29 cellular contexts compared by ENCODE assay signal in the genomic region with DNA sequence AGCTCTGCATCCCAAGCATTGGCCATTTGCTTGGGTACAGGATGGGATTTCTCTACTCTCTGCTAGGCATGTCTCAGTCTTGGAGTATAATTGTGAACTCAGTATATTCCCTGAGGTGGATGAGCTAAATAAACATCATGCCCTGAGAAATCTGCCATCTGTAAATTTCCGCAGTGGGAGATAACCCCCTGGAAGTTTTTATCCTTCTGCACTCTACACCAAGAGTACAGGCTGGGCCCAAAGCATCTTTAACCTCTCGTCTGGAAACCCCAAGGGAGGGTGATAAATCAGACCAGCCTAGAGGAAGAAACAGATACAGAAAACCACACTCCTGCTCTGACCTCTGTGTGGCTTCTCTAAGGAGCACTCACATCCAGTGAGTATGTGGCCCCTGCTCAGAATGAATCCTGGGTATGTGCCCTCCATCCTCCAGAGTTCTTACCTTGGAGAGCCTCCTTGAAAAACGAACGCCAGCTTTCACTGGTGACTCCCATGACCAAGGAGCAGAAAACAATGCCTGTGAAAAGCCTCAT. TPM values are rescaled to one million over a fixed set of nuclear protein-coding genes. Genes with fewer than 3 reads are reported as not detected.
DNase-seq lines count a peak whose midpoint lies in the region; ATAC-seq, FAIRE-seq and TF ChIP-seq lines count a peak whose summit lies in the region.
"Had no signal": no experiment of that assay in that cellular context is flagged by ENCODE, and none has a peak within 500 bp of the region (broad histone marks: within the 10 kb centered on the region; RNA-seq: fewer than 3 reads in every experiment).

No MANE protein-coding gene starts in this region.

- H3K79me2 ChIP-seq in GM12878 (ENCODE audit: control insufficient read depth, insufficient read depth, low read length) (no peaks in the 10 kb centered on the region), mesendoderm (ENCODE audit: control insufficient read depth, insufficient read depth, low read length) (no peaks in the 10 kb centered on the region)

- no peak overlapping the region for H2BK15ac ChIP-seq in mesendoderm (replicated peaks; ENCODE audit: low read depth)

- no peak for DNase-seq in A549 (ENCODE audit: low read depth in 1 of 2, low spot score in 1 of 2)
- DNase-seq in NCI-H187 (lab: John Stamatoyannopoulos, UW) = peak; percentile 42 to 46
- no peak for DNase-seq in GM12878 (ENCODE audit: low read depth, low spot score)
- DNase-seq in mesendoderm = peak; percentile 21
- no peak for DNase-seq in omental fat pad (ENCODE audit: low spot score)
- no peak for DNase-seq in chondrocyte (ENCODE audit: low spot score)
- no peak for DNase-seq in epidermal melanocyte (ENCODE audit: insufficient read length, low spot score)
- DNase-seq: CD4-positive, alpha-beta memory T cell; DMS153; GDM1; Karpas-422; MG63; NCI-H1092; NCI-H1436 treated with DMSO at 0.1 percent for 48 hours; NCI-H2081; NCI-H226; NCI-H524; Peyer's patch; SW 1271 had no signal

- SMC1A ChIA-PET in GM12878 (lab: Charles Lee; ENCODE audit: uncharacterized antibody, unreplicated experiment) = interaction anchor here (0.5 to 1.4 kb wide), 3 partner anchors 8 to 175 kb away, joined by 3 read pairs; no protein-coding TSS in a partner anchor

- H2AFZ ChIP-seq in GM12878 (ENCODE audit: control insufficient read depth, low read depth, low read length) = no peak overlapping the region

- POLR2A ChIA-PET in A549 (lab: Yijun Ruan, JAX) (interaction anchor here (0.6 kb wide), 2 partner anchors 14 to 368 kb away, joined by 3 to 4 read pairs; no protein-coding TSS in a partner anchor), GM12878 (lab: Charles Lee) (no interaction called here)

- no TSS peak for BruUV-seq in GM12878 (replicated peaks; lab: Mats Ljungman, UMichigan)

- no peak overlapping the region for H2BK5ac ChIP-seq in mesendoderm (ENCODE audit: low read length)

- in situ Hi-C loops in GM12878 (cut with MboI) = no loop called here

- intact Hi-C loops in GM12878 (cut with micrococcal nuclease; ENCODE audit: unreplicated experiment) = no loop called here

- 55% methylated on average over 4 of the region's 4 CpGs for WGBS in A549 (ENCODE audit: missing lambda C conversion rate)
- WGBS in GM12878 (ENCODE audit: insufficient coverage, insufficient replicate concordance, low lambda C conversion rate, missing lambda C conversion rate) = 59% methylated on average over 4 of the region's 4 CpGs
- no CpG with 5 or more reads among the region's 4 CpGs for WGBS in mesendoderm (ENCODE audit: extremely low coverage, insufficient coverage, low lambda C conversion rate)

- no peak overlapping the region for H4K5ac ChIP-seq in mesendoderm (ENCODE audit: low read length)

- peaks cover 38% of the 10 kb centered on the region for H3K27me3 Mint-ChIP-seq in chondrocyte (ENCODE audit: low read depth)

- H3K9me3 ChIP-seq in A549 (no peaks in the 10 kb centered on the region), GM12878 (replicated peaks; ENCODE audit: control insufficient read depth, insufficient read depth, low read length) (no peaks in the 10 kb centered on the region)
- H3K9me3 ChIP-seq: MG63, Peyer's patch, SJSA1 had no signal

- TF ChIP-seq EP300 in A549 (IDR thresholded peaks at IDR 0.05) (no peak), GM12878 (IDR thresholded peaks at IDR 0.05; ENCODE audit: borderline replicate concordance in 1 of 2, control insufficient read depth in 1 of 2, low read depth in 2 of 2, low read length in 2 of 2) (no peak)

- TF ChIP-seq RAD21 in A549 (conservative IDR thresholded peaks at IDR 0.05 in 1 of 2, IDR thresholded peaks at IDR 0.05 in 1 of 2) = no peak
- no peak for TF ChIP-seq RAD21 in GM12878 (IDR thresholded peaks at IDR 0.05; ENCODE audit: insufficient read depth, low read depth, low read length)

- no peaks in the 10 kb centered on the region for H3K27me3 ChIP-seq in GM12878 (replicated peaks in 1 of 2; ENCODE audit: control insufficient read depth in 2 of 2, insufficient read depth in 2 of 2, low read length in 1 of 2)
- H3K27me3 ChIP-seq in mesendoderm (ENCODE audit: insufficient read depth, low read length, poor library complexity) = no peaks in the 10 kb centered on the region
- H3K27me3 ChIP-seq: Peyer's patch had no signal

- no peaks in the 10 kb centered on the region for H3K4me1 ChIP-seq in A549
- no peaks in the 10 kb centered on the region for H3K4me1 ChIP-seq in GM12878 (ENCODE audit: control insufficient read depth, insufficient read depth, low read length)
- no peaks in the 10 kb centered on the region for H3K4me1 ChIP-seq in mesendoderm (ENCODE audit: control insufficient read depth, low read depth, low read length)
- H3K4me1 ChIP-seq: Peyer's patch, SJSA1 had no signal

- H3K27ac Mint-ChIP-seq in chondrocyte (ENCODE audit: unreplicated experiment) = no peak overlapping the region
- H3K27ac Mint-ChIP-seq: CD4-positive, alpha-beta memory T cell; IgD-negative memory B cell had no signal

- no peaks in the 10 kb centered on the region for H3K79me1 ChIP-seq in mesendoderm (ENCODE audit: low read length)

- FAIRE-seq in A549 (lab: Jason Lieb, UNC) (peak; percentile 18), GM12878 (lab: Jason Lieb, UNC) (no peak)
- FAIRE-seq: A204.1, GM18507, H54, HTR-8/SVneo had no signal

- CTCF ChIA-PET in A549 (lab: Yijun Ruan, JAX) (interaction anchor here (0.6 to 2.5 kb wide), 4 partner anchors 8 to 618 kb away, joined by 3 to 12 read pairs (median 4); partner anchors contain the start of gene SAA2), GM12878 (lab: Yijun Ruan, JAX) (interaction anchor here (0.7 to 1.7 kb wide), 3 partner anchors 9 to 199 kb away, joined by 3 to 9 read pairs (median 4); no protein-coding TSS in a partner anchor)

- no peaks in the 10 kb centered on the region for H4K20me1 ChIP-seq in GM12878 (ENCODE audit: control insufficient read depth, insufficient read depth)

- H3K4me3 Mint-ChIP-seq in chondrocyte (ENCODE audit: unreplicated experiment) = no peak overlapping the region
- H3K4me3 Mint-ChIP-seq: CD4-positive, alpha-beta memory T cell; IgD-negative memory B cell had no signal

- no peak overlapping the region for H2AK5ac ChIP-seq in mesendoderm (ENCODE audit: low read length)

- H3K4me3 ChIP-seq in A549 (no peak overlapping the region), GM12878 (no peak overlapping the region), mesendoderm (ENCODE audit: low read length) (no peak overlapping the region)
- H3K4me3 ChIP-seq: MG63, SJSA1 had no signal

- TF ChIP-seq POLR2A in A549 (IDR thresholded peaks at IDR 0.05; ENCODE audit: low read length) (no peak), GM12878 (IDR thresholded peaks at IDR 0.05; ENCODE audit: low read depth, low read length) (no peak)

- no peak overlapping the region for H3K4ac ChIP-seq in mesendoderm (ENCODE audit: low read depth, low read length)

- RAD21 ChIA-PET in GM12878 (lab: Charles Lee; ENCODE audit: unreplicated experiment) = interaction anchor here (2.1 kb wide), 1 partner anchor 9 kb away, joined by 8 read pairs; no protein-coding TSS in a partner anchor

- H3K18ac ChIP-seq in mesendoderm (ENCODE audit: low read length) = no peak overlapping the region

- H2BK120ac ChIP-seq in mesendoderm (ENCODE audit: low read depth, low read length) = no peak overlapping the region

- H3K4me2 ChIP-seq in A549 (no peak overlapping the region), GM12878 (ENCODE audit: control insufficient read depth, insufficient read depth) (no peak overlapping the region), mesendoderm (ENCODE audit: low read length) (no peak overlapping the region)

- H3K9me3 Mint-ChIP-seq in chondrocyte (ENCODE audit: low read depth) = no peaks in the 10 kb centered on the region
- H3K9me3 Mint-ChIP-seq: IgD-negative memory B cell had no signal

- no peaks in the 10 kb centered on the region for H3K4me1 Mint-ChIP-seq in chondrocyte (ENCODE audit: low read depth)
- H3K4me1 Mint-ChIP-seq: CD4-positive, alpha-beta memory T cell; IgD-negative memory B cell had no signal

- H3K36me3 Mint-ChIP-seq in chondrocyte (ENCODE audit: low read depth) = no peaks in the 10 kb centered on the region
- H3K36me3 Mint-ChIP-seq: CD4-positive, alpha-beta memory T cell had no signal

- H3K27ac ChIP-seq in A549 = no peak overlapping the region
- no peak overlapping the region for H3K27ac ChIP-seq in GM12878 (ENCODE audit: control insufficient read depth, insufficient read depth)
- no peak overlapping the region for H3K27ac ChIP-seq in mesendoderm (ENCODE audit: low read depth, low read length)
- H3K27ac ChIP-seq: HL-60, Peyer's patch, SJSA1 had no signal

- TF ChIP-seq CTCF in A549 (IDR thresholded peaks at IDR 0.05) (no peak), GM12878 (IDR thresholded peaks at IDR 0.05 in 2 of 3, conservative IDR thresholded peaks at IDR 0.05 in 1 of 3; ENCODE audit: control insufficient read depth in 2 of 3, extremely low read depth in 1 of 3, insufficient read depth in 1 of 3, low read depth in 3 of 3, low read length in 3 of 3) (no peak), omental fat pad (IDR thresholded peaks at IDR 0.05) (no peak), chondrocyte (IDR thresholded peaks at IDR 0.05) (no peak)

- no peak overlapping the region for H4K8ac ChIP-seq in mesendoderm (ENCODE audit: low read depth, low read length)

- ATAC-seq in A549 = peak in 1 of 2 experiments; percentile 30; a peak in 2 of 6 replicates
- ATAC-seq in GM12878 = peak; percentile 34; the same call in 1 of the 3 replicates
- no peak for ATAC-seq in GM18868 (IDR thresholded peaks at IDR 0.05; ENCODE audit: unreplicated experiment)
- ATAC-seq in omental fat pad (ENCODE audit: low FRiP score) = no peak

- H3K23ac ChIP-seq in mesendoderm (ENCODE audit: low read length) = no peak overlapping the region

- no peak overlapping the region for H3K56ac ChIP-seq in mesendoderm (ENCODE audit: low read length)

- H3K9ac ChIP-seq in GM12878 (ENCODE audit: control insufficient read depth, insufficient read depth, low read length) = no peak overlapping the region
- no peak overlapping the region for H3K9ac ChIP-seq in mesendoderm (ENCODE audit: low read length)

- H3K36me3 ChIP-seq in GM12878 (ENCODE audit: control insufficient read depth in 2 of 2, insufficient read depth in 2 of 2, low read length in 1 of 2) (no peaks in the 10 kb centered on the region), mesendoderm (ENCODE audit: control insufficient read depth, insufficient read depth, low read length) (no peaks in the 10 kb centered on the region)
- H3K36me3 ChIP-seq: MG63, Peyer's patch, SJSA1 had no signal

RNA-seq across cellular contexts. Expression of gene SAA4, which starts 1.1 kb away (rescaled TPM):
- not detected in 2 replicates for polyA plus RNA-seq in A549 (2011; rRNA removed)
- polyA plus RNA-seq in A549 (2012; cell fraction: cytosol; rRNA removed) = not detected in 2 replicates
- polyA plus RNA-seq in A549 (2012; cell fraction: nucleus; rRNA removed) = not detected in 2 replicates
- polyA plus RNA-seq in A549 (2017; fragmentation: RNase III; extraction: RNeasy Plus Mini Kit Qiagen cat#74134 plus additional on column Dnase treatment) = not detected in 3 replicates
- polyA minus RNA-seq in A549 (2011; rRNA and poly(A)+ RNA removed) = not detected in 2 replicates
- total RNA-seq in GM12878 (2013; cell fraction: nucleolus; rRNA removed) = not detected in 2 replicates
- not detected in 2 replicates for total RNA-seq in GM12878 (2014; rRNA removed)
- not detected in 2 replicates for total RNA-seq in GM12878 (2014; rRNA removed; fragmentation: Illumina TruSeq; extraction: Trizol)
- total RNA-seq in GM12878 (2021) = not detected in 2 replicates
- not detected for polyA plus RNA-seq in GM12878 (2011; ENCODE audit: low read depth)
- not detected in 2 replicates for polyA plus RNA-seq in GM12878 (2011; rRNA removed)
- polyA plus RNA-seq in GM12878 (2011; cell fraction: cytosol; rRNA removed) = not detected in 2 replicates
- polyA plus RNA-seq in GM12878 (2011; cell fraction: nucleus; rRNA removed) = not detected in 2 replicates
- not detected in 2 replicates for polyA plus RNA-seq in GM12878 (2012)
- not detected in 2 replicates for polyA plus RNA-seq in GM12878 (2014; fragmentation: Illumina TruSeq; extraction: Trizol)
- polyA plus RNA-seq in GM12878 (2014; fragmentation: Nextera tagmentation; extraction: Ambion mirVana) = not detected
- polyA plus RNA-seq in GM12878 (2014; rRNA removed) = not detected in 2 replicates
- not detected for polyA plus RNA-seq in GM12878 (2016; fragmentation: Nextera tagmentation; extraction: Ambion mirVana)
- not detected in 2 replicates for polyA minus RNA-seq in GM12878 (2011; rRNA and poly(A)+ RNA removed)
- not detected in 2 replicates for polyA minus RNA-seq in GM12878 (2011; cell fraction: cytosol; rRNA and poly(A)+ RNA removed)
- polyA minus RNA-seq in GM12878 (2011; cell fraction: nucleus; rRNA and poly(A)+ RNA removed) = not detected in 2 replicates
- not detected for polyA plus RNA-seq in mesendoderm (2013, experiment 1 of 2)
- not detected for polyA plus RNA-seq in mesendoderm (2013, experiment 2 of 2)
- 1 to 10 TPM in 1 of 4 donors, under 1 TPM in 1, not detected in 2; 0.74 to 3.2 TPM for total RNA-seq in omental fat pad
- total RNA-seq in chondrocyte = not detected in 3 replicates
- total RNA-seq: CD4-positive, alpha-beta memory T cell; Daoy; Peyer's patch; SJSA1 had no signal
- polyA plus RNA-seq: BJ; CD4-positive, alpha-beta memory T cell; IgD-negative memory B cell had no signal

RNA-seq across cellular contexts. Expression of gene SAA2, which starts 13.0 kb away (rescaled TPM):
- polyA plus RNA-seq in A549 (2011; rRNA removed) = 0.09 and 0.13 TPM in 2 replicates
- not detected in 2 replicates for polyA plus RNA-seq in A549 (2012; cell fraction: cytosol; rRNA removed)
- polyA plus RNA-seq in A549 (2012; cell fraction: nucleus; rRNA removed) = not detected in 2 replicates
- not detected in 3 replicates for polyA plus RNA-seq in A549 (2017; fragmentation: RNase III; extraction: RNeasy Plus Mini Kit Qiagen cat#74134 plus additional on column Dnase treatment)
- polyA minus RNA-seq in A549 (2011; rRNA and poly(A)+ RNA removed) = not detected in 2 replicates
- 2.7 TPM in 1 of 2 replicates, not detected in the other for total RNA-seq in GM12878 (2013; cell fraction: nucleolus; rRNA removed)
- 0.38 and 0.45 TPM in 2 replicates for total RNA-seq in GM12878 (2014; rRNA removed)
- 0.18 TPM in 1 of 2 replicates, not detected in the other for total RNA-seq in GM12878 (2014; rRNA removed; fragmentation: Illumina TruSeq; extraction: Trizol)
- total RNA-seq in GM12878 (2021) = 4.1 and 5.7 TPM in 2 replicates
- not detected for polyA plus RNA-seq in GM12878 (2011; ENCODE audit: low read depth)
- polyA plus RNA-seq in GM12878 (2011; rRNA removed) = 0.20 and 0.24 TPM in 2 replicates
- not detected in 2 replicates for polyA plus RNA-seq in GM12878 (2011; cell fraction: cytosol; rRNA removed)
- polyA plus RNA-seq in GM12878 (2011; cell fraction: nucleus; rRNA removed) = 0.28 and 0.39 TPM in 2 replicates
- 0.27 TPM in 1 of 2 replicates, not detected in the other for polyA plus RNA-seq in GM12878 (2012)
- 0.32 TPM in 1 of 2 replicates, not detected in the other for polyA plus RNA-seq in GM12878 (2014; fragmentation: Illumina TruSeq; extraction: Trizol)
- under 1 TPM in 1 of 2 experiments, not detected in 1; 0.24 TPM for polyA plus RNA-seq in GM12878 (2014; fragmentation: Nextera tagmentation; extraction: Ambion mirVana)
- polyA plus RNA-seq in GM12878 (2014; rRNA removed) = 0.08 and 0.24 TPM in 2 replicates
- under 1 TPM in 1 of 2 experiments, not detected in 1; 0.32 TPM for polyA plus RNA-seq in GM12878 (2016; fragmentation: Nextera tagmentation; extraction: Ambion mirVana)
- polyA minus RNA-seq in GM12878 (2011; rRNA and poly(A)+ RNA removed) = not detected in 2 replicates
- polyA minus RNA-seq in GM12878 (2011; cell fraction: cytosol; rRNA and poly(A)+ RNA removed) = not detected in 2 replicates
- polyA minus RNA-seq in GM12878 (2011; cell fraction: nucleus; rRNA and poly(A)+ RNA removed) = 0.60 TPM in 1 of 2 replicates, not detected in the other
- not detected for polyA plus RNA-seq in mesendoderm (2013, experiment 1 of 2)
- polyA plus RNA-seq in mesendoderm (2013, experiment 2 of 2) = not detected
- total RNA-seq in omental fat pad = 100 to 1,000 TPM in 3 of 4 donors, 10 to 100 TPM in 1; 37.2 to 515 (median 246) TPM
- total RNA-seq in chondrocyte = not detected in 3 replicates
- total RNA-seq: CD4-positive, alpha-beta memory T cell; SJSA1 had no signal
- polyA plus RNA-seq: CD4-positive, alpha-beta memory T cell had no signal

RNA-seq across cellular contexts. Expression of gene SAA1, which starts 30.6 kb away (rescaled TPM):
- polyA plus RNA-seq in A549 (2011; rRNA removed) (0.29 TPM in 1 of 2 replicates, not detected in the other), A549 (2017; fragmentation: RNase III; extraction: RNeasy Plus Mini Kit Qiagen cat#74134 plus additional on column Dnase treatment) (0.37 to 0.64 TPM (median 0.44 TPM) in 3 replicates), GM12878 (2011; rRNA removed) (not detected in 2 replicates), GM12878 (2014; fragmentation: Illumina TruSeq; extraction: Trizol) (not detected in 2 replicates), GM12878 (2014; fragmentation: Nextera tagmentation; extraction: Ambion mirVana) (not detected), GM12878 (2014; rRNA removed) (not detected in 2 replicates), GM12878 (2016; fragmentation: Nextera tagmentation; extraction: Ambion mirVana) (under 1 TPM in 1 of 2 experiments, not detected in 1; 0.36 TPM)
- 0.18 TPM in 1 of 2 replicates, not detected in the other for polyA plus RNA-seq in A549 (2012; cell fraction: cytosol; rRNA removed)
- 0.11 TPM in 1 of 2 replicates, not detected in the other for polyA plus RNA-seq in A549 (2012; cell fraction: nucleus; rRNA removed)
- polyA minus RNA-seq in A549 (2011; rRNA and poly(A)+ RNA removed) = not detected in 2 replicates
- total RNA-seq in GM12878 (2013; cell fraction: nucleolus; rRNA removed) = not detected in 2 replicates
- total RNA-seq in GM12878 (2014; rRNA removed) (not detected in 2 replicates), GM12878 (2014; rRNA removed; fragmentation: Illumina TruSeq; extraction: Trizol) (not detected in 2 replicates), GM12878 (2021) (5.5 and 6.9 TPM in 2 replicates), omental fat pad (1,000 to 10,000 TPM in 1 of 4 donors, 100 to 1,000 TPM in 3; 170 to 1,717 (median 790) TPM), chondrocyte (not detected in 3 replicates)
- not detected for polyA plus RNA-seq in GM12878 (2011; ENCODE audit: low read depth)
- not detected in 2 replicates for polyA plus RNA-seq in GM12878 (2011; cell fraction: cytosol; rRNA removed)
- polyA plus RNA-seq in GM12878 (2011; cell fraction: nucleus; rRNA removed) = not detected in 2 replicates
- not detected in 2 replicates for polyA plus RNA-seq in GM12878 (2012)
- polyA minus RNA-seq in GM12878 (2011; rRNA and poly(A)+ RNA removed) = not detected in 2 replicates
- polyA minus RNA-seq in GM12878 (2011; cell fraction: cytosol; rRNA and poly(A)+ RNA removed) = not detected in 2 replicates
- polyA minus RNA-seq in GM12878 (2011; cell fraction: nucleus; rRNA and poly(A)+ RNA removed) = not detected in 2 replicates
- not detected for polyA plus RNA-seq in mesendoderm (2013, experiment 1 of 2)
- polyA plus RNA-seq in mesendoderm (2013, experiment 2 of 2) = not detected
- total RNA-seq: CD4-positive, alpha-beta memory T cell; SJSA1 had no signal
- polyA plus RNA-seq: CD4-positive, alpha-beta memory T cell; IgD-negative memory B cell had no signal

Comparison
In these comparisons a context has a peak if more than half of its experiments do, and no peak if none do; other contexts are left out.
1. DNase-seq: peak in NCI-H187 (2 of 2) and mesendoderm (single experiment); none in A549 (0 of 2), GM12878 (single experiment), omental fat pad (single experiment), chondrocyte (single experiment) and epidermal melanocyte (single experiment).
2. RNA of gene SAA2, which starts 13.0 kb away (total RNA-seq): 37.2 to 515 TPM in omental fat pad; 0.18 to 5.7 TPM in GM12878 and not detected in chondrocyte; every median in the first group is over 4 times any median in the second.
3. RNA of gene SAA1, which starts 30.6 kb away (total RNA-seq): 170 to 1,717 TPM in omental fat pad; not detected in chondrocyte and 5.5 to 6.9 TPM in GM12878; every median in the first group is over 10 times any median in the second.